ENCODE assay signal across 7 cellular contexts in the genomic region with DNA sequence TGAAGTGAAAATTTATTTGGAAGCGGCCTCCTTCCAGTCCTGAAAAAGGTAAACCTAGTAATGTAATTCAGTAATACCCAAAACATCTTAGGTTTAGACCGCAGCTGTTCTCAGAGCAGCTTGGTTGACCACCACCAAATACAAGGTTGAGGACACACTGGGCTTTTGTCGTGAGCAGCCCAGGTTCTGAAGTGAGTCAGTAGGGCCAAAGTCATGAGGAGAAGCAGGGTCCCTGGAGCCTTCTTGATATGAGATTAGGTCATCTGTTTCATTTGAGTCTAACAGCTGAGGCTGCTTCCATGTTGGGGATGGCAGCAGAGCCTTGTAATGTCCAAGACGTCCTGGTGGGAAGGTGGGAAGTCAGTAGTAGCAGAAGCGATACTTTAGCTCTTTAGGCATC. TPM values are rescaled to one million over a fixed set of nuclear protein-coding genes. Genes with fewer than 3 reads are reported as not detected.
DNase-seq lines count a peak whose midpoint lies in the region; ATAC-seq and TF ChIP-seq lines count a peak whose summit lies in the region.

No MANE protein-coding gene starts in this region.

- H3K36me3 Mint-ChIP-seq in HFFc6 (ENCODE audit: low read depth) (peaks cover 27% of the 10 kb centered on the region), WTC11 (peaks cover 40% of the 10 kb centered on the region)
- peaks cover 37% of the 10 kb centered on the region for H3K36me3 Mint-ChIP-seq in stimulated activated memory B cell treated with anti-CD40 and anti-IgM and Interleukin-4, amounts not matched to agents 10 μg/mL and 1 μg/mL and 100 μg/mL, for 72 hours

- H3K27ac Mint-ChIP-seq in HFFc6 (peak overlapping the region; percentile 98), WTC11 (peak overlapping the region; percentile 8; the same call in 1 of the 2 replicates)
- H3K27ac Mint-ChIP-seq in stimulated activated memory B cell treated with anti-CD40 and anti-IgM and Interleukin-4, amounts not matched to agents 10 μg/mL and 1 μg/mL and 100 μg/mL, for 72 hours, result peak overlapping the region; percentile 99

- CTCF ChIA-PET in WTC11 (lab: Charles Lee), result interaction anchor here (0.6 to 4.3 kb wide), 3 partner anchors 16 to 44 kb away, joined by 3 to 44 read pairs (median 4); no protein-coding TSS in a partner anchor

- no peaks in the 10 kb centered on the region; the same call in 1 of the 2 replicates for H3K27me3 Mint-ChIP-seq in HFFc6 (ENCODE audit: insufficient read depth)
- H3K27me3 Mint-ChIP-seq in WTC11 (ENCODE audit: low read depth), result no peaks in the 10 kb centered on the region
- H3K27me3 Mint-ChIP-seq in stimulated activated memory B cell treated with anti-CD40 and anti-IgM and Interleukin-4, amounts not matched to agents 10 μg/mL and 1 μg/mL and 100 μg/mL, for 72 hours, result no peaks in the 10 kb centered on the region

- H3K27ac ChIP-seq in right cardiac atrium (ENCODE audit: low read length), result peak overlapping the region; percentile 47

- H3K4me3 ChIP-seq in right cardiac atrium (ENCODE audit: low read length), result peak overlapping the region; percentile 76

- H3K9me3 Mint-ChIP-seq in HFFc6, result no peaks in the 10 kb centered on the region
- H3K9me3 Mint-ChIP-seq in WTC11, result no peaks in the 10 kb centered on the region
- H3K9me3 Mint-ChIP-seq in stimulated activated memory B cell treated with anti-CD40 and anti-IgM and Interleukin-4, amounts not matched to agents 10 μg/mL and 1 μg/mL and 100 μg/mL, for 72 hours, result no peaks in the 10 kb centered on the region

- intact Hi-C loops in right cardiac atrium (cut with DNase I), result loop anchor here in 1 of 4 donors (5.0 kb wide), 1 partner anchor 44 kb away; no protein-coding TSS in a partner anchor

- no peak for ATAC-seq in WTC11
- ATAC-seq in right cardiac atrium, result no peak
- no peak for ATAC-seq in stimulated activated memory B cell treated with anti-CD40 and anti-IgM and Interleukin-4, amounts not matched to agents 10 μg/mL and 1 μg/mL and 100 μg/mL, for 72 hours
- no peak for ATAC-seq in GM21717 (IDR thresholded peaks at IDR 0.05; ENCODE audit: unreplicated experiment)
- ATAC-seq in HG03196 (IDR thresholded peaks at IDR 0.05; ENCODE audit: unreplicated experiment), result no peak

- 30% methylated on average over 5 of the region's 5 CpGs for WGBS in right cardiac atrium

- DNase-seq in HFFc6 (peak; percentile 19), WTC11 (ENCODE audit: low spot score) (no peak), right cardiac atrium (no peak), NCI-H2227 treated with DMSO at 0.1 percent for 48 hours (lab: John Stamatoyannopoulos, UW) (no peak)

- H3K27me3 ChIP-seq in right cardiac atrium (ENCODE audit: control insufficient read depth, insufficient read depth), result no peaks in the 10 kb centered on the region

- H3K9me3 ChIP-seq in right cardiac atrium (ENCODE audit: control insufficient read depth, low read length), result no peaks in the 10 kb centered on the region

- TF ChIP-seq CTCF in HFFc6 (IDR thresholded peaks at IDR 0.05) (no peak), WTC11 (IDR thresholded peaks at IDR 0.05) (no peak)

- peak overlapping the region; percentile 92 for H3K4me3 Mint-ChIP-seq in HFFc6
- peak overlapping the region; percentile 93 for H3K4me3 Mint-ChIP-seq in WTC11
- H3K4me3 Mint-ChIP-seq in stimulated activated memory B cell treated with anti-CD40 and anti-IgM and Interleukin-4, amounts not matched to agents 10 μg/mL and 1 μg/mL and 100 μg/mL, for 72 hours, result peak overlapping the region; percentile 84

- peaks cover 29% of the 10 kb centered on the region for H3K4me1 ChIP-seq in right cardiac atrium (ENCODE audit: control insufficient read depth, insufficient read depth, low read length)

- H3K4me1 Mint-ChIP-seq in HFFc6 (ENCODE audit: low read depth) (peaks cover 62% of the 10 kb centered on the region), WTC11 (peaks cover 46% of the 10 kb centered on the region)
- peaks cover 71% of the 10 kb centered on the region for H3K4me1 Mint-ChIP-seq in stimulated activated memory B cell treated with anti-CD40 and anti-IgM and Interleukin-4, amounts not matched to agents 10 μg/mL and 1 μg/mL and 100 μg/mL, for 72 hours

- POLR2A ChIA-PET in WTC11 (lab: Charles Lee), result no interaction called here

TF ChIP-seq in WTC11, 78 proteins besides CTCF, POLR2A, EP300 and RAD21:
- no peak for TF ChIP-seq ZNF671 (CRISPR knock-in tag; IDR thresholded peaks at IDR 0.05)
- TF ChIP-seq, protein P1, sequence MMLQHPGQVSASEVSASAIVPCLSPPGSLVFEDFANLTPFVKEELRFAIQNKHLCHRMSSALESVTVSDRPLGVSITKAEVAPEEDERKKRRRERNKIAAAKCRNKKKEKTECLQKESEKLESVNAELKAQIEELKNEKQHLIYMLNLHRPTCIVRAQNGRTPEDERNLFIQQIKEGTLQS (CRISPR knock-in tag; conservative IDR thresholded peaks at IDR 0.05), result no peak

RNA-seq across cellular contexts. Expression of a gene that starts 2.2 kb away (rescaled TPM):
- 100 to 1,000 TPM in 3 of 6 experiments, 10 to 100 TPM in 3; 90.2 to 117 (median 103) TPM for total RNA-seq in HFFc6 (2021; fragmentation: NEBNext Ultra II Directional; extraction: Animal tissue kit (Norgen Biotek cat#: 25700))
- 105 to 115 TPM (median 111 TPM) in 3 replicates for total RNA-seq in WTC11 (2021)
- total RNA-seq in right cardiac atrium, result 100 to 1,000 TPM; 180 to 195 (median 185) TPM
- 112 TPM for polyA plus RNA-seq in right cardiac atrium

RNA-seq across cellular contexts. Expression of a gene that starts 39.6 kb away (rescaled TPM):
- total RNA-seq in HFFc6 (2021; fragmentation: NEBNext Ultra II Directional; extraction: Animal tissue kit (Norgen Biotek cat#: 25700)), result 10 to 100 TPM; 38.0 to 50.8 (median 41.0) TPM
- total RNA-seq in WTC11 (2021) (76.0 to 87.8 TPM (median 78.6 TPM) in 3 replicates), right cardiac atrium (10 to 100 TPM; 11.2 to 13.9 (median 12.6) TPM)
- 8.6 TPM for polyA plus RNA-seq in right cardiac atrium

Comparison
In these comparisons a context has a peak if more than half of its experiments do, and no peak if none do; other contexts are left out.
1. H3K27ac Mint-ChIP-seq: peak in every context shown above with its lines; median percentile 99 in stimulated activated memory B cell treated with anti-CD40 and anti-IgM and Interleukin-4, amounts not matched to agents 10 μg/mL and 1 μg/mL and 100 μg/mL, for 72 hours; 98 in HFFc6; 8 in WTC11.